ENCODE assay signal across 8 cellular contexts in genomic region chr11:107591446-107592236, GRCh38. TPM values are rescaled to one million over a fixed set of nuclear protein-coding genes. Genes with fewer than 3 reads are reported as not detected.
DNase-seq lines count a peak whose midpoint lies in the region; ATAC-seq, FAIRE-seq and TF ChIP-seq lines count a peak whose summit lies in the region.

No MANE protein-coding gene starts in this region.

- no peak for TF ChIP-seq EP300 in GM12878 (IDR thresholded peaks at IDR 0.05; ENCODE audit: borderline replicate concordance in 1 of 2, control insufficient read depth in 1 of 2, low read depth in 2 of 2, low read length in 2 of 2)

- TF ChIP-seq POLR2A in GM12878 (IDR thresholded peaks at IDR 0.05; ENCODE audit: low read depth, low read length) = no peak

- peaks cover 20% of the 10 kb centered on the region for H3K27me3 ChIP-seq in GM23248 (replicated peaks; ENCODE audit: insufficient read depth)
- no peaks in the 10 kb centered on the region; the same call in 1 of the 2 replicates for H3K27me3 ChIP-seq in OCI-LY1 (ENCODE audit: insufficient read depth, low read length)
- H3K27me3 ChIP-seq in GM12878 (replicated peaks in 1 of 2; ENCODE audit: control insufficient read depth in 2 of 2, insufficient read depth in 2 of 2, low read length in 1 of 2) = peaks cover 10 to 22% of the 10 kb centered on the region in 2 experiments

- intact Hi-C loops in GM12878 (cut with micrococcal nuclease; ENCODE audit: unreplicated experiment) (no loop called here), kidney (cut with DNase I) (no loop called here)

- H3K9me3 ChIP-seq in GM23248 (ENCODE audit: low read depth) (no peaks in the 10 kb centered on the region), OCI-LY1 (ENCODE audit: low read length) (no peaks in the 10 kb centered on the region), GM12878 (replicated peaks; ENCODE audit: control insufficient read depth, insufficient read depth, low read length) (no peaks in the 10 kb centered on the region), kidney (ENCODE audit: control insufficient read depth in 1 of 2, low read length in 2 of 2) (no peaks in the 10 kb centered on the region)

- no peaks in the 10 kb centered on the region for H4K20me1 ChIP-seq in GM23248 (ENCODE audit: insufficient read depth)
- H4K20me1 ChIP-seq in OCI-LY1 (ENCODE audit: insufficient read depth, low read length) = no peaks in the 10 kb centered on the region
- no peaks in the 10 kb centered on the region for H4K20me1 ChIP-seq in GM12878 (ENCODE audit: control insufficient read depth, insufficient read depth)

- no peaks in the 10 kb centered on the region for H3K36me3 ChIP-seq in GM23248 (ENCODE audit: low read depth)
- H3K36me3 ChIP-seq in OCI-LY1 (ENCODE audit: insufficient read depth, low read length) = no peaks in the 10 kb centered on the region
- H3K36me3 ChIP-seq in GM12878 (ENCODE audit: control insufficient read depth in 2 of 2, insufficient read depth in 2 of 2, low read length in 1 of 2) = no peaks in the 10 kb centered on the region
- H3K36me3 ChIP-seq in kidney (ENCODE audit: control insufficient read depth in 1 of 2, insufficient read depth in 2 of 2, low read length in 2 of 2) = no peaks in the 10 kb centered on the region

- FAIRE-seq in GM12878 (lab: Jason Lieb, UNC) = no peak
- no peak for FAIRE-seq in kidney (lab: Jason Lieb, UNC)

- SMC1A ChIA-PET in GM12878 (lab: Charles Lee; ENCODE audit: uncharacterized antibody, unreplicated experiment) = interaction anchor here (1.2 kb wide), 1 partner anchor 97 kb away, joined by 3 read pairs; no protein-coding TSS in a partner anchor

- peak; percentile 61 for ATAC-seq in GM12878

- H3K4me1 ChIP-seq in GM23248 (ENCODE audit: insufficient read depth) (peaks cover 12% of the 10 kb centered on the region), OCI-LY1 (ENCODE audit: insufficient read depth, low read length, severe bottlenecking) (no peaks in the 10 kb centered on the region), GM12878 (ENCODE audit: control insufficient read depth, insufficient read depth, low read length) (no peaks in the 10 kb centered on the region), kidney (ENCODE audit: control insufficient read depth in 1 of 2, insufficient read depth in 1 of 2, low read depth in 1 of 2, low read length in 2 of 2) (peaks cover 4 to 11% of the 10 kb centered on the region in 2 donors)

- H3K9ac ChIP-seq in GM23248 (peak overlapping the region; percentile 50), OCI-LY1 (ENCODE audit: low read length) (no peak overlapping the region), GM12878 (ENCODE audit: control insufficient read depth, insufficient read depth, low read length) (no peak overlapping the region), kidney (ENCODE audit: low read length in 2 of 2) (no peak overlapping the region)

- CTCF ChIA-PET in GM12878 (lab: Yijun Ruan, JAX) = interaction anchor here (12.7 kb wide), 1 partner anchor 98 kb away, joined by 206 read pairs; no protein-coding TSS in a partner anchor

- 2 to 3% methylated on average over 46 of the region's 46 CpGs for WGBS in GM23248 (ENCODE audit: low coverage in 1 of 2, low lambda C conversion rate in 2 of 2, missing lambda C conversion rate in 2 of 2), 2 experiments
- WGBS in GM12878 (ENCODE audit: insufficient coverage, insufficient replicate concordance, low lambda C conversion rate, missing lambda C conversion rate) = 2% methylated on average over 46 of the region's 46 CpGs

- no TSS peak for BruUV-seq in GM12878 (replicated peaks; lab: Mats Ljungman, UMichigan)

- H3F3A ChIP-seq in GM23248 (ENCODE audit: insufficient read depth) (peaks cover 24% of the 10 kb centered on the region), OCI-LY1 (ENCODE audit: insufficient read depth, low read length) (no peaks in the 10 kb centered on the region)

- POLR2A ChIA-PET in GM12878 (lab: Charles Lee) = no interaction called here

- no peak for TF ChIP-seq RAD21 in GM12878 (IDR thresholded peaks at IDR 0.05; ENCODE audit: insufficient read depth, low read depth, low read length)

- TF ChIP-seq CTCF in OCI-LY1 (IDR thresholded peaks at IDR 0.05; ENCODE audit: low read length) (no peak), GM12878 (IDR thresholded peaks at IDR 0.05 in 2 of 3, conservative IDR thresholded peaks at IDR 0.05 in 1 of 3; ENCODE audit: control insufficient read depth in 2 of 3, extremely low read depth in 1 of 3, insufficient read depth in 1 of 3, low read depth in 3 of 3, low read length in 3 of 3) (no peak), kidney (IDR thresholded peaks at IDR 0.05; ENCODE audit: borderline replicate concordance, extremely low read depth, insufficient read depth) (no peak)

- RAD21 ChIA-PET in GM12878 (lab: Charles Lee; ENCODE audit: unreplicated experiment) = no interaction called here

- H3K4me3 ChIP-seq in GM23248 (peak overlapping the region; percentile 73), OCI-LY1 (ENCODE audit: low read depth, low read length, poor library complexity, severe bottlenecking) (peak overlapping the region; percentile 55), GM12878 (peak overlapping the region; percentile 66; the same call in 1 of the 2 replicates), kidney (ENCODE audit: low read length in 2 of 2) (peak overlapping the region; percentile 75 to 81)

- no peaks in the 10 kb centered on the region for H3K79me2 ChIP-seq in GM23248 (ENCODE audit: insufficient read depth)
- no peaks in the 10 kb centered on the region for H3K79me2 ChIP-seq in OCI-LY1 (ENCODE audit: insufficient read depth, low read length)
- H3K79me2 ChIP-seq in GM12878 (ENCODE audit: control insufficient read depth, insufficient read depth, low read length) = no peaks in the 10 kb centered on the region

- H3K27ac ChIP-seq in GM23248 = no peak overlapping the region
- H3K27ac ChIP-seq in OCI-LY1 (ENCODE audit: low read depth, low read length, poor library complexity, severe bottlenecking) = no peak overlapping the region
- H3K27ac ChIP-seq in GM12878 (ENCODE audit: control insufficient read depth, insufficient read depth) = no peak overlapping the region
- no peak overlapping the region for H3K27ac ChIP-seq in kidney (ENCODE audit: low read depth in 2 of 2, low read length in 2 of 2)

- H2AFZ ChIP-seq in GM23248 (peak overlapping the region; percentile 83), OCI-LY1 (ENCODE audit: low read length) (no peak overlapping the region), GM12878 (ENCODE audit: control insufficient read depth, low read depth, low read length) (peak overlapping the region; percentile 36)

- DNase-seq in Daoy (ENCODE audit: low read depth) (peak; percentile 24), GM23248 (peak; percentile 70), GM12878 (ENCODE audit: low read depth, low spot score) (no peak), kidney (peak; percentile 75), SIG-M5 (lab: John Stamatoyannopoulos, UW) (no peak), GM19240 (ENCODE audit: insufficient read length, low spot score) (no peak)
- peak; percentile 40 for DNase-seq in stimulated activated CD4-positive, alpha-beta T cell treated with anti-CD3 and anti-CD28 coated beads, Interleukin-2, amount 100 ng/mL, for 4 hours (ENCODE audit: low read depth)

- in situ Hi-C loops in GM23248 (cut with MboI) (no loop called here), GM12878 (cut with MboI) (no loop called here)

- H3K9me2 ChIP-seq in GM23248 (ENCODE audit: insufficient read depth) = no peaks in the 10 kb centered on the region
- H3K9me2 ChIP-seq in OCI-LY1 (ENCODE audit: low read depth, low read length) = no peaks in the 10 kb centered on the region

- H3K4me2 ChIP-seq in GM23248 (ENCODE audit: unreplicated experiment) (peak overlapping the region; percentile 79), OCI-LY1 (ENCODE audit: low read length) (peak overlapping the region; percentile 64), GM12878 (ENCODE audit: control insufficient read depth, insufficient read depth) (peak overlapping the region; percentile 89)

RNA-seq across cellular contexts. Expression of gene ELMOD1, which starts 0.7 kb away (rescaled TPM):
- total RNA-seq in Daoy (2014; rRNA removed; shearing (Covaris generic)) = 1.0 and 2.6 TPM in 2 replicates
- total RNA-seq in GM23248 (2014; rRNA removed; shearing (Covaris generic)) = 0.76 TPM in 1 of 2 replicates, not detected in the other
- 0.32 and 0.51 TPM in 2 replicates for polyA plus RNA-seq in GM23248 (2016; fragmentation: Nextera tagmentation; extraction: Ambion mirVana)
- not detected in 2 replicates for total RNA-seq in GM12878 (2013; cell fraction: nucleolus; rRNA removed)
- total RNA-seq in GM12878 (2014; rRNA removed) = not detected in 2 replicates
- not detected in 2 replicates for total RNA-seq in GM12878 (2014; rRNA removed; fragmentation: Illumina TruSeq; extraction: Trizol)
- total RNA-seq in GM12878 (2021) = not detected in 2 replicates
- polyA plus RNA-seq in GM12878 (2011; ENCODE audit: low read depth) = not detected
- polyA plus RNA-seq in GM12878 (2011; rRNA removed) = not detected in 2 replicates
- polyA plus RNA-seq in GM12878 (2011; cell fraction: cytosol; rRNA removed) = not detected in 2 replicates
- not detected in 2 replicates for polyA plus RNA-seq in GM12878 (2011; cell fraction: nucleus; rRNA removed)
- polyA plus RNA-seq in GM12878 (2012) = not detected in 2 replicates
- not detected in 2 replicates for polyA plus RNA-seq in GM12878 (2014; fragmentation: Illumina TruSeq; extraction: Trizol)
- polyA plus RNA-seq in GM12878 (2014; fragmentation: Nextera tagmentation; extraction: Ambion mirVana) = not detected
- polyA plus RNA-seq in GM12878 (2014; rRNA removed) = 0.04 TPM in 1 of 2 replicates, not detected in the other
- polyA plus RNA-seq in GM12878 (2016; fragmentation: Nextera tagmentation; extraction: Ambion mirVana) = not detected
- polyA minus RNA-seq in GM12878 (2011; rRNA and poly(A)+ RNA removed) = not detected in 2 replicates
- not detected in 2 replicates for polyA minus RNA-seq in GM12878 (2011; cell fraction: cytosol; rRNA and poly(A)+ RNA removed)
- polyA minus RNA-seq in GM12878 (2011; cell fraction: nucleus; rRNA and poly(A)+ RNA removed) = not detected in 2 replicates
- 0.47 TPM for total RNA-seq in kidney
- 2.6 TPM for polyA plus RNA-seq in kidney (ENCODE audit: insufficient read depth, low read depth, low replicate concordance)

RNA-seq across cellular contexts. Expression of gene ALKBH8, which starts 26.1 kb away (rescaled TPM):
- total RNA-seq in Daoy (2014; rRNA removed; shearing (Covaris generic)) = 13.6 and 17.7 TPM in 2 replicates
- 10.7 and 14.0 TPM in 2 replicates for total RNA-seq in GM23248 (2014; rRNA removed; shearing (Covaris generic))
- polyA plus RNA-seq in GM23248 (2016; fragmentation: Nextera tagmentation; extraction: Ambion mirVana) (6.6 and 6.8 TPM in 2 replicates), GM12878 (2011; rRNA removed) (11.0 and 18.1 TPM in 2 replicates), GM12878 (2014; fragmentation: Illumina TruSeq; extraction: Trizol) (12.0 and 12.1 TPM in 2 replicates), GM12878 (2014; fragmentation: Nextera tagmentation; extraction: Ambion mirVana) (1 to 10 TPM; 4.6 to 4.7 TPM), GM12878 (2014; rRNA removed) (6.5 and 6.7 TPM in 2 replicates), GM12878 (2016; fragmentation: Nextera tagmentation; extraction: Ambion mirVana) (10 to 100 TPM; 10.6 to 11.6 TPM), kidney (ENCODE audit: insufficient read depth, low read depth, low replicate concordance) (3.8 TPM)
- total RNA-seq in GM12878 (2013; cell fraction: nucleolus; rRNA removed) = 21.7 and 25.8 TPM in 2 replicates
- total RNA-seq in GM12878 (2014; rRNA removed) (8.5 TPM in 2 replicates), GM12878 (2014; rRNA removed; fragmentation: Illumina TruSeq; extraction: Trizol) (12.0 and 13.1 TPM in 2 replicates), GM12878 (2021) (8.4 and 9.1 TPM in 2 replicates), kidney (9.4 TPM)
- polyA plus RNA-seq in GM12878 (2011; ENCODE audit: low read depth) = 2.3 TPM
- polyA plus RNA-seq in GM12878 (2011; cell fraction: cytosol; rRNA removed) = 3.5 and 4.1 TPM in 2 replicates
- 5.4 and 7.7 TPM in 2 replicates for polyA plus RNA-seq in GM12878 (2011; cell fraction: nucleus; rRNA removed)
- polyA plus RNA-seq in GM12878 (2012) = 3.6 and 4.6 TPM in 2 replicates
- 8.6 and 14.5 TPM in 2 replicates for polyA minus RNA-seq in GM12878 (2011; rRNA and poly(A)+ RNA removed)
- polyA minus RNA-seq in GM12878 (2011; cell fraction: cytosol; rRNA and poly(A)+ RNA removed) = 3.5 and 5.5 TPM in 2 replicates
- 5.8 and 9.8 TPM in 2 replicates for polyA minus RNA-seq in GM12878 (2011; cell fraction: nucleus; rRNA and poly(A)+ RNA removed)

Comparison
In these comparisons a context has a peak if more than half of its experiments do, and no peak if none do; other contexts are left out.
1. DNase-seq: peak in Daoy (single experiment), GM23248 (single experiment), kidney (single experiment) and stimulated activated CD4-positive, alpha-beta T cell treated with anti-CD3 and anti-CD28 coated beads, Interleukin-2, amount 100 ng/mL, for 4 hours (single experiment); none in GM12878 (single experiment), SIG-M5 (single experiment) and GM19240 (single experiment).
2. Peak in every context shown above with its lines, with median percentiles within 50 percentile points of each other: H3K4me2 ChIP-seq and H3K4me3 ChIP-seq.